Comparison of ENCODE assay signal across 8 cellular contexts in genomic region chr7:149147072-149147729, GRCh38. TPM values are rescaled to one million over a fixed set of nuclear protein-coding genes. Genes with fewer than 3 reads are reported as not detected.
DNase-seq lines count a peak whose midpoint lies in the region; ATAC-seq lines count a peak whose summit lies in the region.

A gene with protein sequence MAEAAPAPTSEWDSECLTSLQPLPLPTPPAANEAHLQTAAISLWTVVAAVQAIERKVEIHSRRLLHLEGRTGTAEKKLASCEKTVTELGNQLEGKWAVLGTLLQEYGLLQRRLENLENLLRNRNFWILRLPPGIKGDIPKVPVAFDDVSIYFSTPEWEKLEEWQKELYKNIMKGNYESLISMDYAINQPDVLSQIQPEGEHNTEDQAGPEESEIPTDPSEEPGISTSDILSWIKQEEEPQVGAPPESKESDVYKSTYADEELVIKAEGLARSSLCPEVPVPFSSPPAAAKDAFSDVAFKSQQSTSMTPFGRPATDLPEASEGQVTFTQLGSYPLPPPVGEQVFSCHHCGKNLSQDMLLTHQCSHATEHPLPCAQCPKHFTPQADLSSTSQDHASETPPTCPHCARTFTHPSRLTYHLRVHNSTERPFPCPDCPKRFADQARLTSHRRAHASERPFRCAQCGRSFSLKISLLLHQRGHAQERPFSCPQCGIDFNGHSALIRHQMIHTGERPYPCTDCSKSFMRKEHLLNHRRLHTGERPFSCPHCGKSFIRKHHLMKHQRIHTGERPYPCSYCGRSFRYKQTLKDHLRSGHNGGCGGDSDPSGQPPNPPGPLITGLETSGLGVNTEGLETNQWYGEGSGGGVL (plus strand): TSS chr7:149147453. CDS start chr7:149147743, 290 bp downstream.

- peak; percentile 78 for DNase-seq in Ammon's horn (ENCODE audit: low spot score)
- DNase-seq in NCI-H460 (ENCODE audit: extremely low read depth, low read depth), result peak; percentile 65
- DNase-seq in activated CD4-positive, alpha-beta T cell treated with anti-CD3 and anti-CD28 coated beads for 4 hours, result peak; percentile 81
- DNase-seq in left kidney (ENCODE audit: low read depth, low spot score), result peak; percentile 93
- DNase-seq in stimulated activated CD4-positive, alpha-beta T cell treated with anti-CD3 and anti-CD28 coated beads, Interleukin-2, amount 100 ng/mL, for 24 hours, result peak; percentile 82 to 83

- ATAC-seq in GM18909 (IDR thresholded peaks at IDR 0.05; ENCODE audit: poor library complexity, unreplicated experiment) (peak; percentile 79), HG03139 (IDR thresholded peaks at IDR 0.05; ENCODE audit: unreplicated experiment) (peak; percentile 60)

- peak within 1 kb of the TSS; percentile 78 for H3K27ac ChIP-seq in cingulate gyrus (ENCODE audit: low read depth, low read length)

RNA-seq across cellular contexts. Expression of the gene that starts here (rescaled TPM):
- total RNA-seq in NCI-H460 (2014; rRNA removed; shearing (Covaris generic)), result 10.2 and 10.7 TPM in 2 replicates
- 8.8 TPM in 2 replicates for polyA plus RNA-seq in NCI-H460 (2014; cell fraction: nucleus; rRNA removed)

Comparison
In these comparisons a context has a peak if more than half of its experiments do, and no peak if none do; other contexts are left out.
1. Peak in every context shown above with its lines: DNase-seq, ATAC-seq and H3K27ac ChIP-seq.